ENCODE assay signal across 10 cellular contexts in genomic region chr12:10701226-10701681, GRCh38. TPM values are rescaled to one million over a fixed set of nuclear protein-coding genes. Genes with fewer than 3 reads are reported as not detected.
A peak's percentile ranks its signal among the peaks of the same experiment; 100 is the strongest.
DNase-seq lines count a peak whose midpoint lies in the region; ATAC-seq and TF ChIP-seq lines count a peak whose summit lies in the region.
"Had no signal": no experiment of that assay in that cellular context is flagged by ENCODE, and none has a peak within 500 bp of the region (broad histone marks: within the 10 kb centered on the region; RNA-seq: fewer than 3 reads in every experiment).

No MANE protein-coding gene starts in this region.

- no peaks in the 10 kb centered on the region for H3K27me3 Mint-ChIP-seq in activated naive CD8-positive, alpha-beta T cell treated with anti-CD3 and anti-CD28 coated beads for 36 hours

- peaks cover 49% of the 10 kb centered on the region for H3K27me3 ChIP-seq in BE2C
- H3K27me3 ChIP-seq: ascending aorta had no signal

- peak overlapping the region; percentile 83 for H3K27ac Mint-ChIP-seq in activated naive CD8-positive, alpha-beta T cell treated with anti-CD3 and anti-CD28 coated beads for 36 hours

- no peak for TF ChIP-seq CTCF in BE2C (IDR thresholded peaks at IDR 0.05; ENCODE audit: low read depth, low read length)

- DNase-seq in activated naive CD8-positive, alpha-beta T cell treated with anti-CD3 and anti-CD28 coated beads for 36 hours: peak; percentile 41
- peak; percentile 8 for DNase-seq in stimulated activated CD8-positive, alpha-beta memory T cell treated with anti-CD3 and anti-CD28 coated beads, Interleukin-7, amount 100 ng/mL, for 24 hours (ENCODE audit: low read depth)
- DNase-seq in T-helper 9 cell: no peak
- DNase-seq in OCI-M1 (lab: John Stamatoyannopoulos, UW): no peak
- no peak for DNase-seq in BE2C
- DNase-seq in NCI-H774 (lab: John Stamatoyannopoulos, UW): no peak
- DNase-seq: NCI-H524 had no signal

- no peak overlapping the region for H3K4me3 ChIP-seq in BE2C (ENCODE audit: low read depth, low read length)
- H3K4me3 ChIP-seq: ascending aorta had no signal

- peak; percentile 78 for ATAC-seq in GM19324 (IDR thresholded peaks at IDR 0.05; ENCODE audit: low FRiP score, unreplicated experiment)
- peak; percentile 60 for ATAC-seq in HG03280 (IDR thresholded peaks at IDR 0.05; ENCODE audit: unreplicated experiment)

- no peaks in the 10 kb centered on the region for H3K9me3 ChIP-seq in BE2C
- H3K9me3 ChIP-seq: ascending aorta had no signal

- no peak overlapping the region for H3K4me3 Mint-ChIP-seq in activated naive CD8-positive, alpha-beta T cell treated with anti-CD3 and anti-CD28 coated beads for 36 hours

- H3K36me3 Mint-ChIP-seq in activated naive CD8-positive, alpha-beta T cell treated with anti-CD3 and anti-CD28 coated beads for 36 hours: peaks cover 49% of the 10 kb centered on the region

- H3K36me3 ChIP-seq in BE2C: no peaks in the 10 kb centered on the region

- H3K4me1 ChIP-seq in BE2C: no peaks in the 10 kb centered on the region

- no peaks in the 10 kb centered on the region for H3K9me3 Mint-ChIP-seq in activated naive CD8-positive, alpha-beta T cell treated with anti-CD3 and anti-CD28 coated beads for 36 hours

- peaks cover 26% of the 10 kb centered on the region for H3K4me1 Mint-ChIP-seq in activated naive CD8-positive, alpha-beta T cell treated with anti-CD3 and anti-CD28 coated beads for 36 hours

RNA-seq across cellular contexts. Expression of gene YBX3, which starts 21.9 kb away (rescaled TPM):
- 100 to 1,000 TPM; 276 to 279 TPM for total RNA-seq in activated naive CD8-positive, alpha-beta T cell treated with anti-CD3 and anti-CD28 coated beads for 36 hours
- 0.77 TPM for polyA plus RNA-seq in BE2C (2012; ENCODE audit: insufficient read depth, insufficient read length, low read depth)

RNA-seq across cellular contexts. Expression of gene STYK1, which starts 27.4 kb away (rescaled TPM):
- total RNA-seq in activated naive CD8-positive, alpha-beta T cell treated with anti-CD3 and anti-CD28 coated beads for 36 hours: under 1 TPM; 0.46 to 0.56 TPM
- polyA plus RNA-seq in BE2C (2012; ENCODE audit: insufficient read depth, insufficient read length, low read depth): not detected

Comparison
In these comparisons a context has a peak if more than half of its experiments do, and no peak if none do; other contexts are left out.
1. DNase-seq: peak in activated naive CD8-positive, alpha-beta T cell treated with anti-CD3 and anti-CD28 coated beads for 36 hours (single experiment) and stimulated activated CD8-positive, alpha-beta memory T cell treated with anti-CD3 and anti-CD28 coated beads, Interleukin-7, amount 100 ng/mL, for 24 hours (single experiment); none in T-helper 9 cell (single experiment), OCI-M1 (single experiment), BE2C (single experiment) and NCI-H774 (single experiment).